In the genomic region with DNA sequence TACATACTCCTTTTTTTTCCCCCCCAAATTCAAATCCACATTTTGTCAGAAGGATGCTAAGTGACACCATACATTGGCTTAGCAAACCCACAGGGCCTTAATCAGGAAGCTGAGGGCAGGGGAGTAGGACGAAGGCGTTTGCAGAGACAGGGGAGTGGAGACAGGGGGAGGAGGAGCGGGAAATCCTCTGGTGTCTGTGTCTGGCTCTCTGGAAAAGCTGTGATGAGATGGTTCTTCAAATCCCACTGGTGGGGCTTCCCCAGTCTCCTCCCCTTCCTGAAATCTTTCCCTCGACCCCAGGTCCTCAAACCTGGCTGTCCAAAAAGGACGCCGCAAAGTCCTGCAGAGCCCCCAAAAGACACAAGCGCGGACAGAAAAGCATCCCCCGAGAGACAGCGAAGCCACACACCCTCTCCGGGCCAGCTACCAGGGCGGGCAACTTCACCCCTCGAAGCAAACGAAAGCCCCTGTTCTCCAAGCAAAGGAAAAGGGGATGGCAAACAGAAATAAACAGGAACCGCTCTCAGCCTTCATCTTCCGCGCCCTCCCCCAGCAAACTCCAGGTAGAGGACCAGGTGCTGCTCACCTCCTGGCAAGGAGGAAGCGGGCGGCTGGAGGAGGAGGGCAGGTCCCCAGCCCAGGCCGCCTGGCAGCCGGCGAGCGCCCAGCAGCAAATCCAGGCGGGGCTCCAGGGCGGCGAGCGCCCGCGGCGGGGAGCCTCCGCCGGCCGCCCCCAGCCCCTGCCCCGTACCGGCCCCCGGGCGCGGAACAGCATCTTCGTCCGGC, we compare ENCODE assay signal across 8 cellular contexts. TPM values are rescaled to one million over a fixed set of nuclear protein-coding genes. Genes with fewer than 3 reads are reported as not detected.
DNase-seq lines count a peak whose midpoint lies in the region; TF ChIP-seq lines count a peak whose summit lies in the region.

No MANE protein-coding gene starts in this region.

- no peaks in the 10 kb centered on the region for H3K79me2 ChIP-seq in GM23248 (ENCODE audit: insufficient read depth)
- H3K79me2 ChIP-seq in Loucy (ENCODE audit: insufficient read depth, low read length): no peaks in the 10 kb centered on the region
- no peaks in the 10 kb centered on the region for H3K79me2 ChIP-seq in fibroblast of lung (ENCODE audit: control insufficient read depth, insufficient read depth, low read length)

- TF ChIP-seq CTCF in Loucy (conservative IDR thresholded peaks at IDR 0.05; ENCODE audit: low read length) (no peak), fibroblast of lung (conservative IDR thresholded peaks at IDR 0.05 in 1 of 2, IDR thresholded peaks at IDR 0.05 in 1 of 2; ENCODE audit: low read depth in 1 of 2, low read length in 2 of 2) (no peak), nephron (IDR thresholded peaks at IDR 0.05; ENCODE audit: unreplicated experiment in 3 of 3) (no peak)

- H3K27ac Mint-ChIP-seq in nephron: peak overlapping the region in 1 of 3 experiments; percentile 13

- H3K9me2 ChIP-seq in GM23248 (ENCODE audit: insufficient read depth) (no peaks in the 10 kb centered on the region), Loucy (replicated peaks; ENCODE audit: low read depth, low read length) (no peaks in the 10 kb centered on the region)

- H3K4me3 Mint-ChIP-seq in nephron: peak overlapping the region; percentile 78 to 83 (median 79)

- H3K27me3 ChIP-seq in GM23248 (replicated peaks; ENCODE audit: insufficient read depth) (peaks cover 10% of the 10 kb centered on the region), Loucy (ENCODE audit: insufficient read depth, low read length, poor library complexity, severe bottlenecking) (peaks cover 20% of the 10 kb centered on the region), fibroblast of lung (ENCODE audit: control insufficient read depth, insufficient read depth, low read length) (no peaks in the 10 kb centered on the region)

- peaks cover 14% of the 10 kb centered on the region for H3K27me3 Mint-ChIP-seq in nephron (ENCODE audit: low read depth)

- peaks cover 12% of the 10 kb centered on the region for H3K4me1 Mint-ChIP-seq in nephron

- no peaks in the 10 kb centered on the region for H3K36me3 Mint-ChIP-seq in nephron (ENCODE audit: low read depth)

- 0 out of 2 replicates have a peak overlapping the region, but pooled peaks have one; percentile 24 for H3K9ac ChIP-seq in GM23248
- H3K9ac ChIP-seq in Loucy (ENCODE audit: low read depth, low read length, poor library complexity, severe bottlenecking): no peak overlapping the region
- H3K9ac ChIP-seq in fibroblast of lung (ENCODE audit: insufficient read depth, low read length): peak overlapping the region; percentile 30

- peak overlapping the region; percentile 82 for H2AFZ ChIP-seq in GM23248
- peak overlapping the region; percentile 92 for H2AFZ ChIP-seq in Loucy (ENCODE audit: low read length)
- H2AFZ ChIP-seq in fibroblast of lung (ENCODE audit: low read length): peak overlapping the region; percentile 69

- peak overlapping the region; percentile 80 for H3K4me2 ChIP-seq in GM23248 (ENCODE audit: unreplicated experiment)
- peak overlapping the region; percentile 71 for H3K4me2 ChIP-seq in Loucy (ENCODE audit: low read depth, low read length, poor library complexity, severe bottlenecking)
- peak overlapping the region; percentile 96 for H3K4me2 ChIP-seq in fibroblast of lung (ENCODE audit: extremely low read depth, insufficient read depth, low read length)

- H3K36me3 ChIP-seq in GM23248 (ENCODE audit: low read depth): no peaks in the 10 kb centered on the region
- H3K36me3 ChIP-seq in Loucy (ENCODE audit: insufficient read depth, low read length): no peaks in the 10 kb centered on the region
- H3K36me3 ChIP-seq in fibroblast of lung (ENCODE audit: control insufficient read depth, insufficient read depth, low read length): no peaks in the 10 kb centered on the region

- H4K20me1 ChIP-seq in GM23248 (ENCODE audit: insufficient read depth) (no peaks in the 10 kb centered on the region), Loucy (ENCODE audit: insufficient read depth, low read length, poor library complexity, severe bottlenecking) (no peaks in the 10 kb centered on the region), fibroblast of lung (ENCODE audit: control insufficient read depth, extremely low read depth, insufficient read depth, low read length) (no peaks in the 10 kb centered on the region)

- H3F3A ChIP-seq in GM23248 (ENCODE audit: insufficient read depth) (no peaks in the 10 kb centered on the region), Loucy (ENCODE audit: low read depth) (no peaks in the 10 kb centered on the region)

- in situ Hi-C loops in GM23248 (cut with MboI): no loop called here

- WGBS in GM23248 (ENCODE audit: low coverage in 1 of 2, low lambda C conversion rate in 2 of 2, missing lambda C conversion rate in 2 of 2), 2 experiments: 3 to 6% methylated on average over 16 to 35 of the region's 40 CpGs

- H3K4me1 ChIP-seq in GM23248 (ENCODE audit: insufficient read depth): no peaks in the 10 kb centered on the region
- peaks cover 4% of the 10 kb centered on the region for H3K4me1 ChIP-seq in Loucy (ENCODE audit: insufficient read depth, low read length, poor library complexity, severe bottlenecking)
- no peaks in the 10 kb centered on the region for H3K4me1 ChIP-seq in fibroblast of lung (ENCODE audit: control insufficient read depth, extremely low read depth, insufficient read depth, low read length)

- DNase-seq in NCI-H2029 (lab: John Stamatoyannopoulos, UW) (peak; percentile 31), NCI-H2029 treated with DMSO at 0.1 percent for 48 hours (lab: John Stamatoyannopoulos, UW) (no peak), GM23248 (peak; percentile 7), fibroblast of lung (ENCODE audit: low read depth in 2 of 2) (no peak), SHP77 (lab: John Stamatoyannopoulos, UW) (no peak)
- DNase-seq in activated CD4-positive, alpha-beta T cell treated with anti-CD3 and anti-CD28 coated beads, Interleukin-2, amount 50 U/mL, for 4 hours: peak; percentile 2 to 5

- H3K4me3 ChIP-seq in GM23248: peak overlapping the region; percentile 76
- peak overlapping the region; percentile 72 for H3K4me3 ChIP-seq in Loucy (ENCODE audit: low read length, poor library complexity, severe bottlenecking)
- H3K4me3 ChIP-seq in fibroblast of lung (replicated peaks in 1 of 4; ENCODE audit: control extremely low read depth in 1 of 4, insufficient read depth in 1 of 4, low read depth in 3 of 4, low read length in 4 of 4): peak overlapping the region; percentile 31 to 59 (median 53)

- H3K9me3 ChIP-seq in GM23248 (ENCODE audit: low read depth) (no peaks in the 10 kb centered on the region), Loucy (ENCODE audit: insufficient read depth, low read depth, low read length) (no peaks in the 10 kb centered on the region), fibroblast of lung (ENCODE audit: control insufficient read depth, insufficient read depth, low read depth, low read length) (no peaks in the 10 kb centered on the region)

- no peaks in the 10 kb centered on the region for H3K9me3 Mint-ChIP-seq in nephron

- H3K27ac ChIP-seq in GM23248 (no peak overlapping the region), fibroblast of lung (ENCODE audit: insufficient read depth, low read length) (no peak overlapping the region)

RNA-seq across cellular contexts. Expression of a gene that starts 0.5 kb away (rescaled TPM):
- 1.0 and 1.8 TPM in 2 replicates for total RNA-seq in GM23248 (2014; rRNA removed; shearing (Covaris generic))
- polyA plus RNA-seq in GM23248 (2016; fragmentation: Nextera tagmentation; extraction: Ambion mirVana) (0.57 and 1.6 TPM in 2 replicates), fibroblast of lung (3.6 and 5.5 TPM in 2 replicates)
- total RNA-seq in fibroblast of lung: 5.6 and 5.9 TPM in 2 replicates
- polyA plus RNA-seq in fibroblast of lung (2012): 1.7 and 3.4 TPM in 2 replicates
- polyA minus RNA-seq in fibroblast of lung (ENCODE audit: low replicate concordance): 0.85 and 9.4 TPM in 2 replicates

Comparison
In these comparisons a context has a peak if more than half of its experiments do, and no peak if none do; other contexts are left out.
1. DNase-seq: peak in NCI-H2029 (single experiment), GM23248 (single experiment) and activated CD4-positive, alpha-beta T cell treated with anti-CD3 and anti-CD28 coated beads, Interleukin-2, amount 50 U/mL, for 4 hours (2 of 2); none in NCI-H2029 treated with DMSO at 0.1 percent for 48 hours (single experiment), fibroblast of lung (0 of 2) and SHP77 (0 of 2).
2. Peak in every context shown above with its lines, with median percentiles within 50 percentile points of each other: H2AFZ ChIP-seq, H3K4me2 ChIP-seq and H3K4me3 ChIP-seq.